9 cellular contexts compared by ENCODE assay signal in the genomic region with DNA sequence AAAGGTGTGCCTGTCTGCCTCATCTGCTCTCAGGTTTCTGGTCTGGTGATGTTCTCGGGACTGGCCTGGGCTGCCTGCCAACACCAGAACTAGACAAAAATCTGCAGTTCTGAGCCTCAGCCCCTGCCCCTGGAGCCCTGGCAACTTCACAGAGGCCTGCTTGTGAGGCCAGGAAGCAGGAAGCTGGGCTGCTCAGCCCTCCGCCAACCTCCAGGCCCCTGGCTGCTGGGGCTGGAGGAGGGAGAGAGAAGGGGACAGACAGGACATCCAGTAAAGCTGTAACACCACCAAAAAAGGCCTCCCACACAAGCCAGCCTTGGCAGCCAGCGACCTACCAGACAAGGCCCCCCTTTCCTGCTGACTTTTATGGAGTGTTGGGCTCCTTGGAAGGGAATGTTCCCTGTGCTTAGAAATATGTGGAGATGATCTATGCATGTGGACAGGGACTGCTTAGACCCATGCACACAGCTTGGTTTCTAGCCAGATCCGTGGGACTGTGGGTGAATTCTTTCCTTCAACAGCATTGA.
DNase-seq lines count a peak whose midpoint lies in the region; ATAC-seq and TF ChIP-seq lines count a peak whose summit lies in the region.
"Had no signal": no experiment of that assay in that cellular context is flagged by ENCODE, and none has a peak within 500 bp of the region (broad histone marks: within the 10 kb centered on the region; RNA-seq: fewer than 3 reads in every experiment).

No MANE protein-coding gene starts in this region.

- H3K36me3 Mint-ChIP-seq in CD4-positive, CD25-positive, alpha-beta regulatory T cell: peaks cover 19% of the 10 kb centered on the region

- H3K36me3 ChIP-seq in CD4-positive, CD25-positive, alpha-beta regulatory T cell (ENCODE audit: control insufficient read depth, insufficient read depth, low read length): peaks cover 3% of the 10 kb centered on the region
- H3K36me3 ChIP-seq in heart left ventricle: no peaks in the 10 kb centered on the region

- TF ChIP-seq POLR2A in heart left ventricle (IDR thresholded peaks at IDR 0.05): no peak

- peak overlapping the region in 1 of 4 donors; percentile 11 for H3K4me3 Mint-ChIP-seq in CD4-positive, CD25-positive, alpha-beta regulatory T cell

- no peaks in the 10 kb centered on the region for H3K27me3 Mint-ChIP-seq in CD4-positive, CD25-positive, alpha-beta regulatory T cell

- H3K9me3 ChIP-seq in CD4-positive, CD25-positive, alpha-beta regulatory T cell (ENCODE audit: control insufficient read depth in 2 of 2, low read length in 2 of 2): no peaks in the 10 kb centered on the region
- H3K9me3 ChIP-seq in heart left ventricle: no peaks in the 10 kb centered on the region

- peaks cover 5 to 49% (median 24%) of the 10 kb centered on the region in 4 donors for H3K4me1 Mint-ChIP-seq in CD4-positive, CD25-positive, alpha-beta regulatory T cell

- TF ChIP-seq CTCF in heart left ventricle (IDR thresholded peaks at IDR 0.05): no peak

- no peak overlapping the region for H3K27ac ChIP-seq in CD4-positive, CD25-positive, alpha-beta regulatory T cell (ENCODE audit: insufficient read depth, low read length, poor library complexity, severe bottlenecking)
- H3K27ac ChIP-seq in heart left ventricle: peak overlapping the region in 8 of 12 donors; percentile 6 to 82 (median 54)
- H3K27ac ChIP-seq: SK-N-MC had no signal

- no peaks in the 10 kb centered on the region for H3K4me1 ChIP-seq in CD4-positive, CD25-positive, alpha-beta regulatory T cell (ENCODE audit: control insufficient read depth, insufficient read depth, low read length, poor library complexity, severe bottlenecking)
- peaks cover 0 to 19% (median 9%) of the 10 kb centered on the region in 12 donors for H3K4me1 ChIP-seq in heart left ventricle

- H3K27ac Mint-ChIP-seq in CD4-positive, CD25-positive, alpha-beta regulatory T cell: peak overlapping the region in 2 of 3 donors; percentile 75 to 84

- no peaks in the 10 kb centered on the region for H3K27me3 ChIP-seq in CD4-positive, CD25-positive, alpha-beta regulatory T cell (ENCODE audit: control insufficient read depth, insufficient read depth, low read length)
- H3K27me3 ChIP-seq in heart left ventricle: no peaks in the 10 kb centered on the region

- peaks cover 0 to 3% (median 0%) of the 10 kb centered on the region in 7 donors for H3K9me3 Mint-ChIP-seq in CD4-positive, CD25-positive, alpha-beta regulatory T cell

- no peak for ATAC-seq in CD4-positive, CD25-positive, alpha-beta regulatory T cell (ENCODE audit: low read depth in 2 of 2)
- ATAC-seq in heart left ventricle (peak in 3 of 4 donors; percentile 66 to 77 (median 68)), HG02623 (IDR thresholded peaks at IDR 0.05; ENCODE audit: unreplicated experiment) (no peak)

- whole genome bisulfite sequencing in heart left ventricle, 4 donors: 32 to 46% (median 43%) methylated on average over 3 to 4 of the region's 4 CpGs

- no peak for DNase-seq in CD4-positive, CD25-positive, alpha-beta regulatory T cell
- DNase-seq in UCSD-AML1 (lab: John Stamatoyannopoulos, UW; ENCODE audit: unreplicated experiment) (peak; percentile 55), heart left ventricle (peak in 4 of 5 donors; percentile 23 to 65 (median 32)), posterior vena cava (ENCODE audit: low spot score) (peak; percentile 88), NCI-H1417 treated with DMSO at 0.1 percent for 48 hours (lab: John Stamatoyannopoulos, UW) (no peak), NCI-H2081 (lab: John Stamatoyannopoulos, UW) (no peak), NCI-H748 (lab: John Stamatoyannopoulos, UW; ENCODE audit: unreplicated experiment) (no peak)

- intact Hi-C loops in heart left ventricle (cut with DNase I): loop anchor here in 1 of 10 donors (10.0 kb wide), 1 partner anchor 122 kb away; no protein-coding TSS in a partner anchor
- intact Hi-C loops in posterior vena cava (cut with DNase I): no loop called here

- H3K4me3 ChIP-seq in CD4-positive, CD25-positive, alpha-beta regulatory T cell (ENCODE audit: low read depth, low read length): no peak overlapping the region
- H3K4me3 ChIP-seq in heart left ventricle: no peak overlapping the region
- H3K4me3 ChIP-seq: SK-N-MC had no signal

Comparison
In these comparisons a context has a peak if more than half of its experiments do, and no peak if none do; other contexts are left out.
1. ATAC-seq: peak in heart left ventricle (3 of 4); none in CD4-positive, CD25-positive, alpha-beta regulatory T cell (0 of 2) and HG02623 (single experiment).
2. DNase-seq: peak in UCSD-AML1 (single experiment), heart left ventricle (4 of 5) and posterior vena cava (single experiment); none in CD4-positive, CD25-positive, alpha-beta regulatory T cell (0 of 3), NCI-H1417 treated with DMSO at 0.1 percent for 48 hours (single experiment), NCI-H2081 (0 of 2) and NCI-H748 (single experiment).